ENCODE assay signal across 20 cellular contexts in genomic region chr13:42532561-42533335, GRCh38. TPM values are rescaled to one million over a fixed set of nuclear protein-coding genes. Genes with fewer than 3 reads are reported as not detected.
DNase-seq lines count a peak whose midpoint lies in the region; ATAC-seq and TF ChIP-seq lines count a peak whose summit lies in the region.
"Had no signal": no experiment of that assay in that cellular context is flagged by ENCODE, and none has a peak within 500 bp of the region (broad histone marks: within the 10 kb centered on the region; RNA-seq: fewer than 3 reads in every experiment).

No MANE protein-coding gene starts in this region.

- no peak overlapping the region for H3K4ac ChIP-seq in trophoblast cell (ENCODE audit: low read depth, low read length)

- H2AFZ ChIP-seq in trophoblast cell (ENCODE audit: insufficient read depth, low read length, poor library complexity): no peak overlapping the region
- H2AFZ ChIP-seq: GM23248 had no signal

- no peak for TF ChIP-seq EP300 in gastroesophageal sphincter (IDR thresholded peaks at IDR 0.05)

- DNase-seq in SKM-1 treated with dmso at 0.1 percent for 144 hours (lab: John Stamatoyannopoulos, UW; ENCODE audit: unreplicated experiment) (peak; percentile 3), SKM-1 (lab: John Stamatoyannopoulos, UW; ENCODE audit: unreplicated experiment) (no peak), NOMO-1 treated with dmso at 0.1 percent for 144 hours (lab: John Stamatoyannopoulos, UW; ENCODE audit: unreplicated experiment) (peak; percentile 52), NCI-H1694 (lab: John Stamatoyannopoulos, UW) (no peak), trophoblast cell (no peak)
- DNase-seq: activated CD4-positive, alpha-beta T cell treated with anti-CD3 and anti-CD28 coated beads for 1 hour; activated T-cell treated with anti-CD3 and anti-CD28 coated beads for 4 hours; effector memory CD4-positive, alpha-beta T cell; foreskin fibroblast; GM23248; NCI-H1105 treated with DMSO at 0.1 percent for 48 hours; NCI-H345 had no signal

- H3K23ac ChIP-seq in trophoblast cell (ENCODE audit: low read length): no peak overlapping the region

- H3K4me1 ChIP-seq in gastroesophageal sphincter: no peaks in the 10 kb centered on the region
- no peaks in the 10 kb centered on the region for H3K4me1 ChIP-seq in trophoblast cell (ENCODE audit: control insufficient read depth in 1 of 2, insufficient read depth in 2 of 2, low read length in 2 of 2)

- no peak overlapping the region for H3K27ac ChIP-seq in gastroesophageal sphincter
- H3K27ac ChIP-seq in trophoblast cell (ENCODE audit: low read depth, low read length): no peak overlapping the region
- H3K27ac ChIP-seq: GM23248 had no signal

- no peak overlapping the region for H4K8ac ChIP-seq in trophoblast cell (ENCODE audit: low read depth, low read length)

- no peaks in the 10 kb centered on the region for H3K79me1 ChIP-seq in trophoblast cell (ENCODE audit: low read length)

- no peak overlapping the region for H3K18ac ChIP-seq in trophoblast cell (ENCODE audit: low read length)

- H2BK120ac ChIP-seq in trophoblast cell (ENCODE audit: insufficient read depth, low read length, poor library complexity): no peak overlapping the region

- H3K27me3 ChIP-seq in gastroesophageal sphincter (no peaks in the 10 kb centered on the region), trophoblast cell (ENCODE audit: insufficient read depth, low read length) (no peaks in the 10 kb centered on the region)

- no peak overlapping the region for H2BK12ac ChIP-seq in trophoblast cell (ENCODE audit: low read length)

- peak overlapping the region; percentile 57 for H3K27ac Mint-ChIP-seq in stimulated activated memory B cell treated with anti-CD40 and anti-IgM and Interleukin-4, amounts not matched to agents 10 μg/mL and 1 μg/mL and 100 μg/mL, for 72 hours
- H3K27ac Mint-ChIP-seq: activated naive CD8-positive, alpha-beta T cell; T-helper 1 cell treated with Interleukin-12 subunit alpha and Interleukin-12 subunit beta and Interleukin-4 antibody, amounts not matched to agents 30 μg/mL and 1 μg/mL, for 36 hours had no signal

- no peak overlapping the region for H3K4me2 ChIP-seq in trophoblast cell (ENCODE audit: low read length)

- peak overlapping the region; percentile 31 for H3K4me3 Mint-ChIP-seq in stimulated activated memory B cell treated with anti-CD40 and anti-IgM and Interleukin-4, amounts not matched to agents 10 μg/mL and 1 μg/mL and 100 μg/mL, for 72 hours
- H3K4me3 Mint-ChIP-seq: activated naive CD8-positive, alpha-beta T cell; T-helper 1 cell treated with Interleukin-12 subunit alpha and Interleukin-12 subunit beta and Interleukin-4 antibody, amounts not matched to agents 30 μg/mL and 1 μg/mL, for 36 hours had no signal

- H4K91ac ChIP-seq in trophoblast cell (ENCODE audit: low read depth, low read length): no peak overlapping the region

- no peak overlapping the region for H4K12ac ChIP-seq in trophoblast cell (ENCODE audit: low read depth, low read length)

- ATAC-seq in HG02973 (IDR thresholded peaks at IDR 0.05; ENCODE audit: unreplicated experiment) (peak; percentile 60), gastroesophageal sphincter (no peak)
- peak; percentile 78 for ATAC-seq in stimulated activated memory B cell treated with anti-CD40 and anti-IgM and Interleukin-4, amounts not matched to agents 10 μg/mL and 1 μg/mL and 100 μg/mL, for 72 hours

- no peak overlapping the region for H3K4me3 ChIP-seq in gastroesophageal sphincter
- H3K4me3 ChIP-seq in trophoblast cell (ENCODE audit: low read depth, low read length): no peak overlapping the region
- H3K4me3 ChIP-seq: GM23248 had no signal

- peaks cover 39% of the 10 kb centered on the region for H3K4me1 Mint-ChIP-seq in stimulated activated memory B cell treated with anti-CD40 and anti-IgM and Interleukin-4, amounts not matched to agents 10 μg/mL and 1 μg/mL and 100 μg/mL, for 72 hours

- no peak overlapping the region for H3K14ac ChIP-seq in trophoblast cell (ENCODE audit: low read length)

- no peak for TF ChIP-seq CTCF in gastroesophageal sphincter (IDR thresholded peaks at IDR 0.05)

- WGBS in gastroesophageal sphincter (ENCODE audit: low coverage in 1 of 2), 2 donors: 43 to 60% methylated on average over 4 of the region's 4 CpGs
- WGBS in trophoblast cell (ENCODE audit: extremely low coverage, insufficient coverage, insufficient read length): no CpG with 5 or more reads among the region's 4 CpGs

- H3K9me3 Mint-ChIP-seq in stimulated activated memory B cell treated with anti-CD40 and anti-IgM and Interleukin-4, amounts not matched to agents 10 μg/mL and 1 μg/mL and 100 μg/mL, for 72 hours: peaks cover 9% of the 10 kb centered on the region
- H3K9me3 Mint-ChIP-seq: T-helper 1 cell treated with Interleukin-12 subunit alpha and Interleukin-12 subunit beta and Interleukin-4 antibody, amounts not matched to agents 30 μg/mL and 1 μg/mL, for 36 hours had no signal

- no peak overlapping the region for H3K9ac ChIP-seq in trophoblast cell (ENCODE audit: low read length)
- H3K9ac ChIP-seq: GM23248 had no signal

- no peak overlapping the region for H2BK5ac ChIP-seq in trophoblast cell (ENCODE audit: low read depth, low read length, poor library complexity)

- no peaks in the 10 kb centered on the region for H3K27me3 Mint-ChIP-seq in stimulated activated memory B cell treated with anti-CD40 and anti-IgM and Interleukin-4, amounts not matched to agents 10 μg/mL and 1 μg/mL and 100 μg/mL, for 72 hours
- H3K27me3 Mint-ChIP-seq: activated naive CD8-positive, alpha-beta T cell had no signal

- H3K36me3 ChIP-seq in gastroesophageal sphincter: no peaks in the 10 kb centered on the region
- no peaks in the 10 kb centered on the region for H3K36me3 ChIP-seq in trophoblast cell (ENCODE audit: control insufficient read depth in 1 of 2, insufficient read depth in 2 of 2, low read length in 2 of 2)

- no peak for TF ChIP-seq POLR2A in gastroesophageal sphincter (IDR thresholded peaks at IDR 0.05)

- H2AK5ac ChIP-seq in trophoblast cell (ENCODE audit: low read length): no peak overlapping the region

- H3K9me3 ChIP-seq in gastroesophageal sphincter (no peaks in the 10 kb centered on the region), trophoblast cell (ENCODE audit: insufficient read depth, low read depth, low read length) (no peaks in the 10 kb centered on the region)

- H3K79me2 ChIP-seq in trophoblast cell (ENCODE audit: control insufficient read depth, insufficient read depth, low read length, poor library complexity): no peaks in the 10 kb centered on the region

- H3K36me3 Mint-ChIP-seq in stimulated activated memory B cell treated with anti-CD40 and anti-IgM and Interleukin-4, amounts not matched to agents 10 μg/mL and 1 μg/mL and 100 μg/mL, for 72 hours: no peaks in the 10 kb centered on the region
- H3K36me3 Mint-ChIP-seq: activated naive CD8-positive, alpha-beta T cell had no signal

RNA-seq across cellular contexts. Expression of gene TNFSF11, which starts 41.2 kb away (rescaled TPM):
- total RNA-seq in gastroesophageal sphincter: under 1 TPM in 1 of 4 donors, not detected in 3; 0.59 TPM
- 0.01 and 0.03 TPM in 2 replicates for polyA plus RNA-seq in trophoblast cell (2013)
- total RNA-seq: A172, GM23248, lung microvascular endothelial cell, RPMI7951 had no signal
- polyA plus RNA-seq: GM23248 had no signal

Comparison
In these comparisons a context has a peak if more than half of its experiments do, and no peak if none do; other contexts are left out.
1. DNase-seq: peak in SKM-1 treated with dmso at 0.1 percent for 144 hours (single experiment) and NOMO-1 treated with dmso at 0.1 percent for 144 hours (single experiment); none in SKM-1 (single experiment), NCI-H1694 (single experiment) and trophoblast cell (0 of 2).